ENCODE assay signal across 2 cellular contexts in genomic region chr17:75809631-75810111, GRCh38.
TF ChIP-seq lines count a peak whose summit lies in the region.

No MANE protein-coding gene starts in this region.

TF ChIP-seq in SK-N-SH, 30 proteins besides CTCF, POLR2A, EP300 and RAD21 (continued from another document):
- no peak for TF ChIP-seq PBX3 (IDR thresholded peaks at IDR 0.05)
TF ChIP-seq in SK-N-SH: peak in this region for 0.

TF ChIP-seq in SK-N-SH treated with all-trans-retinoic acid at 6 μM for 48 hours, 23 proteins besides CTCF, POLR2A, EP300 and RAD21 (continued from another document):
- no peak for TF ChIP-seq TSHZ2 (CRISPR knock-in tag; IDR thresholded peaks at IDR 0.05)
- TF ChIP-seq ZFP30 (CRISPR knock-in tag; IDR thresholded peaks at IDR 0.05): no peak
- TF ChIP-seq GLIS3 (CRISPR knock-in tag; IDR thresholded peaks at IDR 0.05): no peak
- no peak for TF ChIP-seq TOX (CRISPR knock-in tag; IDR thresholded peaks at IDR 0.05; ENCODE audit: borderline replicate concordance)
- no peak for TF ChIP-seq ISL1 (CRISPR knock-in tag; IDR thresholded peaks at IDR 0.05)
- no peak for TF ChIP-seq CSDC2 (CRISPR knock-in tag; IDR thresholded peaks at IDR 0.05)
- TF ChIP-seq CSRNP3 (CRISPR knock-in tag; IDR thresholded peaks at IDR 0.05): no peak
- no peak for TF ChIP-seq BACH2 (CRISPR knock-in tag; IDR thresholded peaks at IDR 0.05; ENCODE audit: borderline replicate concordance)
- TF ChIP-seq ZNF565 (CRISPR knock-in tag; conservative IDR thresholded peaks at IDR 0.05; ENCODE audit: low read depth): no peak
- no peak for TF ChIP-seq PATZ1 (CRISPR knock-in tag; IDR thresholded peaks at IDR 0.05; ENCODE audit: borderline replicate concordance)
- TF ChIP-seq ZC3H10 (CRISPR knock-in tag; IDR thresholded peaks at IDR 0.05): no peak
- no peak for TF ChIP-seq SNAI2 (CRISPR knock-in tag; IDR thresholded peaks at IDR 0.05)
TF ChIP-seq in SK-N-SH treated with all-trans-retinoic acid at 6 μM for 48 hours: peak in this region for 0.
